ENCODE assay signal across 1 cellular context in genomic region chr22:48483764-48484528, GRCh38.
TF ChIP-seq lines count a peak whose summit lies in the region.

No MANE protein-coding gene starts in this region.

TF ChIP-seq in GM23338, 12 proteins besides CTCF, POLR2A, EP300 and RAD21 (continued from another document):
- TF ChIP-seq ZNF114 (CRISPR knock-in tag; IDR thresholded peaks at IDR 0.05) (no peak), NANOG (IDR thresholded peaks at IDR 0.05; ENCODE audit: borderline replicate concordance) (no peak), STAT1 (IDR thresholded peaks at IDR 0.05; ENCODE audit: unreplicated experiment) (no peak), REST (IDR thresholded peaks at IDR 0.05; ENCODE audit: unreplicated experiment) (no peak), EZH2phosphoT487 (IDR thresholded peaks at IDR 0.05; ENCODE audit: unreplicated experiment) (no peak)
TF ChIP-seq in GM23338: peak in this region for 0.
